Comparison of ENCODE assay signal across 10 cellular contexts in the genomic region with DNA sequence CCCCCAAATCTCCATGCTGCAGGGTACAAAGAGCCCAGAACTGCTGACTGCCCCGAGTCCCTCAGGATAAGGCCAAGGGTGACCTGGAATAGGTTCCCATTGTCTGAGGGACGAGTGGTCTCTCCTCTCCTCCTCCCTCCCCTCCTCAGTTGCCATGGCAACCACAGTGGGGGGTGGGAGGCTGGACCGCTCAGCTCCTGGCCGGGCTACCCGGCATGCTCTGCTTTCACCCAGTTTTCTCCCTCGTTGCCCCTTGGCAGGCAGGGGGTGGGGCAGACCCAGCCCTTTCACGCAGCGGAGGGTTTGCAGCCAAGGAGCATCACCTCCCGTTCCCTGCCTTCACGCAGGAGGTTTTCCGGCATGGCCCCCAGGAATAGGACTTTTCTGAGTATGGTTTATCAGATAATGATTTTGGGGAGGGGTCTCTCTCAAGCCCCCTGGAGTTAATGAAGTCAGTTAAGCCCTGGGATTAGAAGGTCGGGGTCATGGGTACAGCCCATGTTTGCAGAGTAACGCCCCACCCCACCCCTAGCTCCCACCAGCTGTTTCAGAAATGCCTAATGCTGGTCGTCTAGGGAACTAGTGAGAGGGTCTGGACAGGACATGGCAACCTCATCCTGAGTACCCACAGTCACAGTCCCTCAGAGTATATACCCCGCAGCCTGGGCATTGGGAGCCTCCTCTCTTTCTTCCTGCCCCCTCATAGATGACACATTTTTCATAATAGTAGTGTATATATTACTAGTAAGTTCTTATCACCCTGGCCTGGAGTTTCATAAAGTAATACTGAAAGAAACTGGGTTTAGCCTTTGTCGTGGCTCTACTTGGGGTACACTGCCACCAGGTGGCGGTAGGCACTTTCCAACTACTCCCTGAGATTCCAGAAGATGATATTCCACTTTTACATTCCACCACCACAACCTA. TPM values are rescaled to one million over a fixed set of nuclear protein-coding genes. Genes with fewer than 3 reads are reported as not detected.
DNase-seq lines count a peak whose midpoint lies in the region; ATAC-seq, FAIRE-seq and TF ChIP-seq lines count a peak whose summit lies in the region.
"Had no signal": no experiment of that assay in that cellular context is flagged by ENCODE, and none has a peak within 500 bp of the region (broad histone marks: within the 10 kb centered on the region; RNA-seq: fewer than 3 reads in every experiment).

No MANE protein-coding gene starts in this region.

- H3K27me3 Mint-ChIP-seq in stimulated activated naive CD8-positive, alpha-beta T cell treated with anti-CD3 and anti-CD28 coated beads, Interleukin-15, amount 100 ng/mL, for 72 hours, result peaks cover 46% of the 10 kb centered on the region

- ATAC-seq in left lung (peak; percentile 72), GM18867 (IDR thresholded peaks at IDR 0.05; ENCODE audit: unreplicated experiment) (no peak)
- peak; percentile 72 for ATAC-seq in stimulated activated naive CD8-positive, alpha-beta T cell treated with anti-CD3 and anti-CD28 coated beads, Interleukin-15, amount 100 ng/mL, for 72 hours

- H3K4me1 Mint-ChIP-seq in stimulated activated naive CD8-positive, alpha-beta T cell treated with anti-CD3 and anti-CD28 coated beads, Interleukin-15, amount 100 ng/mL, for 72 hours, result no peaks in the 10 kb centered on the region

- peaks cover 0 to 21% of the 10 kb centered on the region in 2 donors for H3K27me3 ChIP-seq in breast epithelium
- peaks cover 0 to 86% of the 10 kb centered on the region in 2 donors for H3K27me3 ChIP-seq in left lung
- peaks cover 9% of the 10 kb centered on the region for H3K27me3 ChIP-seq in effector memory CD4-positive, alpha-beta T cell (replicated peaks; ENCODE audit: control insufficient read depth, insufficient read depth, low read length, poor library complexity, severe bottlenecking)

- DNase-seq in COLO668 (lab: John Stamatoyannopoulos, UW; ENCODE audit: unreplicated experiment) (peak; percentile 76), GM18507 (ENCODE audit: extremely low spot score, insufficient read length, low read depth) (no peak), NCI-H460 (ENCODE audit: extremely low read depth, low read depth) (peak; percentile 26), breast epithelium (ENCODE audit: low spot score in 2 of 2) (no peak), left lung (no peak)
- DNase-seq in stimulated activated naive CD8-positive, alpha-beta T cell treated with anti-CD3 and anti-CD28 coated beads, Interleukin-15, amount 100 ng/mL, for 72 hours, result no peak
- DNase-seq in effector memory CD4-positive, alpha-beta T cell, result no peak

- H3K27ac Mint-ChIP-seq in stimulated activated naive CD8-positive, alpha-beta T cell treated with anti-CD3 and anti-CD28 coated beads, Interleukin-15, amount 100 ng/mL, for 72 hours, result no peak overlapping the region

- H3K27ac ChIP-seq in breast epithelium, result no peak overlapping the region
- H3K27ac ChIP-seq in left lung, result no peak overlapping the region
- H3K27ac ChIP-seq in effector memory CD4-positive, alpha-beta T cell (ENCODE audit: insufficient read depth, low read length, poor library complexity, severe bottlenecking), result no peak overlapping the region
- H3K27ac ChIP-seq: SJSA1, skin epidermis had no signal

- no peak overlapping the region for H3K4me3 ChIP-seq in breast epithelium
- H3K4me3 ChIP-seq in left lung, result no peak overlapping the region
- H3K4me3 ChIP-seq in effector memory CD4-positive, alpha-beta T cell (ENCODE audit: insufficient read depth, low read depth, low read length, poor library complexity, severe bottlenecking), result no peak overlapping the region
- H3K4me3 ChIP-seq: SJSA1, skin epidermis had no signal

- intact Hi-C loops in breast epithelium (cut with DNase I; ENCODE audit: low total_unique reads), result no loop called here
- intact Hi-C loops in left lung (cut with DNase I), result loop anchor here in 1 of 2 donors (10.0 kb wide), 1 partner anchor 251 kb away; no protein-coding TSS in a partner anchor

- FAIRE-seq in GM18507 (lab: Jason Lieb, UNC), result peak; percentile 68

- peak in 2 of 3 donors; percentile 22 to 24 for TF ChIP-seq CTCF in breast epithelium (IDR thresholded peaks at IDR 0.05)
- peak; percentile 42 to 67 for TF ChIP-seq CTCF in left lung (IDR thresholded peaks at IDR 0.05)

- H3K9me3 Mint-ChIP-seq in stimulated activated naive CD8-positive, alpha-beta T cell treated with anti-CD3 and anti-CD28 coated beads, Interleukin-15, amount 100 ng/mL, for 72 hours, result no peaks in the 10 kb centered on the region

- no peaks in the 10 kb centered on the region for H3K4me1 ChIP-seq in breast epithelium
- H3K4me1 ChIP-seq in left lung, result no peaks in the 10 kb centered on the region
- H3K4me1 ChIP-seq in effector memory CD4-positive, alpha-beta T cell (ENCODE audit: control insufficient read depth, insufficient read depth, low read length, poor library complexity, severe bottlenecking), result no peaks in the 10 kb centered on the region
- H3K4me1 ChIP-seq: SJSA1 had no signal

- TF ChIP-seq POLR2A in breast epithelium (IDR thresholded peaks at IDR 0.05), result no peak

- H3K36me3 ChIP-seq in breast epithelium (no peaks in the 10 kb centered on the region), left lung (no peaks in the 10 kb centered on the region)
- no peaks in the 10 kb centered on the region for H3K36me3 ChIP-seq in effector memory CD4-positive, alpha-beta T cell (ENCODE audit: control insufficient read depth, insufficient read depth, low read length)
- H3K36me3 ChIP-seq: SJSA1 had no signal

- no peak overlapping the region for H3K4me3 Mint-ChIP-seq in stimulated activated naive CD8-positive, alpha-beta T cell treated with anti-CD3 and anti-CD28 coated beads, Interleukin-15, amount 100 ng/mL, for 72 hours

- no peaks in the 10 kb centered on the region for H3K9me3 ChIP-seq in breast epithelium
- no peaks in the 10 kb centered on the region for H3K9me3 ChIP-seq in left lung
- H3K9me3 ChIP-seq in effector memory CD4-positive, alpha-beta T cell (ENCODE audit: control insufficient read depth, low read length), result no peaks in the 10 kb centered on the region
- H3K9me3 ChIP-seq: SJSA1 had no signal

RNA-seq across cellular contexts. Expression of a gene that starts 20.7 kb away (rescaled TPM):
- not detected in 2 replicates for total RNA-seq in NCI-H460 (2014; rRNA removed; shearing (Covaris generic))
- polyA plus RNA-seq in NCI-H460 (2014; cell fraction: nucleus; rRNA removed), result not detected in 2 replicates
- total RNA-seq in breast epithelium (100 to 1,000 TPM; 172 to 706 (median 330) TPM), left lung (100 to 1,000 TPM; 611 to 648 TPM)
- total RNA-seq: SJSA1 had no signal

RNA-seq across cellular contexts. Expression of a gene that starts 30.3 kb away (rescaled TPM):
- not detected in 2 replicates for total RNA-seq in NCI-H460 (2014; rRNA removed; shearing (Covaris generic))
- not detected in 2 replicates for polyA plus RNA-seq in NCI-H460 (2014; cell fraction: nucleus; rRNA removed)
- total RNA-seq in breast epithelium, result 100 to 1,000 TPM in 2 of 3 donors, 10 to 100 TPM in 1; 76.4 to 385 (median 113) TPM
- 100 to 1,000 TPM; 378 to 577 TPM for total RNA-seq in left lung
- total RNA-seq: SJSA1 had no signal

RNA-seq across cellular contexts. Expression of a gene that starts 36.9 kb away (rescaled TPM):
- total RNA-seq in NCI-H460 (2014; rRNA removed; shearing (Covaris generic)), result 0.20 and 0.23 TPM in 2 replicates
- polyA plus RNA-seq in NCI-H460 (2014; cell fraction: nucleus; rRNA removed), result not detected in 2 replicates
- 1 to 10 TPM; 1.3 to 4.6 (median 1.5) TPM for total RNA-seq in breast epithelium
- 10 to 100 TPM; 11.3 to 15.9 TPM for total RNA-seq in left lung

RNA-seq across cellular contexts. Expression of a gene that starts 37.3 kb away (rescaled TPM):
- not detected in 2 replicates for total RNA-seq in NCI-H460 (2014; rRNA removed; shearing (Covaris generic))
- not detected in 2 replicates for polyA plus RNA-seq in NCI-H460 (2014; cell fraction: nucleus; rRNA removed)
- total RNA-seq in breast epithelium (100 to 1,000 TPM in 2 of 3 donors, 10 to 100 TPM in 1; 55.7 to 355 (median 104) TPM), left lung (100 to 1,000 TPM; 395 to 476 TPM)
- total RNA-seq: SJSA1 had no signal

Comparison
In these comparisons a context has a peak if more than half of its experiments do, and no peak if none do; other contexts are left out.
1. DNase-seq: peak in COLO668 (single experiment) and NCI-H460 (single experiment); none in GM18507 (single experiment), breast epithelium (0 of 2), left lung (0 of 2), stimulated activated naive CD8-positive, alpha-beta T cell treated with anti-CD3 and anti-CD28 coated beads, Interleukin-15, amount 100 ng/mL, for 72 hours (0 of 2) and effector memory CD4-positive, alpha-beta T cell (0 of 3).
2. RNA of a gene that starts 20.7 kb away (total RNA-seq): 611 to 648 TPM in left lung and 172 to 706 TPM in breast epithelium; not detected in NCI-H460; every median in the first group is over 100 times any median in the second.
3. RNA of a gene that starts 30.3 kb away (total RNA-seq): 378 to 577 TPM in left lung and 76.4 to 385 TPM in breast epithelium; not detected in NCI-H460; every median in the first group is over 10 times any median in the second.